ENCODE assay signal across 1 cellular context in the genomic region with DNA sequence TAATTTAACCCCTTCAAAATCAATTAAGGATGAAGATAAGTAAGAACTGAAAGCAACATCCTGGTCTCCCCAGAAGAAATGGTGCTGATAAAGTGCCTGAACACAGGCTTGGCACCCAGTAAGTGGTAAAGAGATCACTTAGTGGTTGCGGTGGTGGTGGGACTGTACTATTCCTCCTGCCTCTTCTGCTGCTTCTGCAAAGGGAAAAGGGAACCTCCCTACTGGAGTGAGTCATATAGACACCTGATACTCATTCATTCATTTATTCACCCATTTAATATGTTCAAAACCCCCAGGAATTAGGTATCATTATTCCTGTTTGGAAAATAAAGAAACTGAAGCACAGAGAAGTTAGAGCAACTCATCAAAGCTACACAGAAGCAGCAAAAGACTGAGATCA.
TF ChIP-seq lines count a peak whose summit lies in the region.

No MANE protein-coding gene starts in this region.

TF ChIP-seq in IMR-90, 13 proteins besides CTCF, POLR2A, EP300 and RAD21 (continued from another document):
- TF ChIP-seq, protein P1, sequence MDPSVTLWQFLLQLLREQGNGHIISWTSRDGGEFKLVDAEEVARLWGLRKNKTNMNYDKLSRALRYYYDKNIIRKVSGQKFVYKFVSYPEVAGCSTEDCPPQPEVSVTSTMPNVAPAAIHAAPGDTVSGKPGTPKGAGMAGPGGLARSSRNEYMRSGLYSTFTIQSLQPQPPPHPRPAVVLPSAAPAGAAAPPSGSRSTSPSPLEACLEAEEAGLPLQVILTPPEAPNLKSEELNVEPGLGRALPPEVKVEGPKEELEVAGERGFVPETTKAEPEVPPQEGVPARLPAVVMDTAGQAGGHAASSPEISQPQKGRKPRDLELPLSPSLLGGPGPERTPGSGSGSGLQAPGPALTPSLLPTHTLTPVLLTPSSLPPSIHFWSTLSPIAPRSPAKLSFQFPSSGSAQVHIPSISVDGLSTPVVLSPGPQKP (IDR thresholded peaks at IDR 0.05; ENCODE audit: borderline replicate concordance, low read depth, low read length) = no peak
- TF ChIP-seq SMC3 (IDR thresholded peaks at IDR 0.05; ENCODE audit: low read depth, low read length) (no peak), CHD1 (IDR thresholded peaks at IDR 0.05; ENCODE audit: low read depth, low read length) (no peak), FOS (IDR thresholded peaks at IDR 0.05; ENCODE audit: low read depth, low read length) (no peak), MXI1 (IDR thresholded peaks at IDR 0.05; ENCODE audit: borderline replicate concordance, low read depth, low read length) (no peak)
- TF ChIP-seq, protein P2, sequence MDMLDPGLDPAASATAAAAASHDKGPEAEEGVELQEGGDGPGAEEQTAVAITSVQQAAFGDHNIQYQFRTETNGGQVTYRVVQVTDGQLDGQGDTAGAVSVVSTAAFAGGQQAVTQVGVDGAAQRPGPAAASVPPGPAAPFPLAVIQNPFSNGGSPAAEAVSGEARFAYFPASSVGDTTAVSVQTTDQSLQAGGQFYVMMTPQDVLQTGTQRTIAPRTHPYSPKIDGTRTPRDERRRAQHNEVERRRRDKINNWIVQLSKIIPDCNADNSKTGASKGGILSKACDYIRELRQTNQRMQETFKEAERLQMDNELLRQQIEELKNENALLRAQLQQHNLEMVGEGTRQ (IDR thresholded peaks at IDR 0.05; ENCODE audit: low read depth, low read length) = no peak
